In genomic region chr9:97557606-97558095, GRCh38 we compare ENCODE assay signal across 10 cellular contexts. TPM values are rescaled to one million over a fixed set of nuclear protein-coding genes. Genes with fewer than 3 reads are reported as not detected.
DNase-seq lines count a peak whose midpoint lies in the region; ATAC-seq and TF ChIP-seq lines count a peak whose summit lies in the region.
"Had no signal": no experiment of that assay in that cellular context is flagged by ENCODE, and none has a peak within 500 bp of the region (broad histone marks: within the 10 kb centered on the region; RNA-seq: fewer than 3 reads in every experiment).

No MANE protein-coding gene starts in this region.

- intact Hi-C loops in dorsolateral prefrontal cortex (cut with DNase I): loop anchor here (5.0 kb wide), 2 partner anchors 40 kb away; no protein-coding TSS in a partner anchor

- no peak overlapping the region for H3K4me3 Mint-ChIP-seq in endodermal cell
- H3K4me3 Mint-ChIP-seq: dendritic cell treated with granulocyte-macrophage colony-stimulating factor and Interleukin-4, amounts not matched to agents 40 ng/mL and 50 ng/mL, for 4 days had no signal

- H3K36me3 ChIP-seq in endodermal cell (ENCODE audit: control insufficient read depth, insufficient read depth, low read length): peaks cover 7% of the 10 kb centered on the region

- TF ChIP-seq CTCF in dorsolateral prefrontal cortex (IDR thresholded peaks at IDR 0.05 in 54 of 56, conservative IDR thresholded peaks at IDR 0.05 in 2 of 56; ENCODE audit: low read depth in 1 of 56, partially characterized antibody in 56 of 56) (peak in 2 of 56 donors; percentile 9 to 12), endodermal cell (conservative IDR thresholded peaks at IDR 0.05) (no peak)

- H3K9ac ChIP-seq in endodermal cell (ENCODE audit: extremely low read depth, low read length, poor library complexity, severe bottlenecking): no peak overlapping the region

- DNase-seq in Ammon's horn (ENCODE audit: low spot score) (peak; percentile 84), NCI-H524 (lab: John Stamatoyannopoulos, UW) (peak; percentile 71 to 92), dorsolateral prefrontal cortex (peak; percentile 41 to 90 (median 77)), nucleus accumbens (lab: John Stamatoyannopoulos, UW) (peak in 32 of 56 donors; percentile 15 to 69 (median 39)), endodermal cell (no peak), HT-29 (ENCODE audit: low spot score) (no peak), activated gamma-delta T cell (lab: John Stamatoyannopoulos, UW) (no peak)
- DNase-seq: NCI-H2107 had no signal

- peak overlapping the region; percentile 23 to 98 (median 90) for H3K27ac ChIP-seq in dorsolateral prefrontal cortex
- H3K27ac ChIP-seq in endodermal cell (ENCODE audit: low read depth, low read length): no peak overlapping the region

- H3K36me3 Mint-ChIP-seq in endodermal cell (ENCODE audit: low read depth): no peaks in the 10 kb centered on the region

- H3K27me3 Mint-ChIP-seq in endodermal cell (ENCODE audit: insufficient read depth): peaks cover 2% of the 10 kb centered on the region

- H3K4me1 ChIP-seq in endodermal cell (ENCODE audit: control insufficient read depth, insufficient read depth, low read length): no peaks in the 10 kb centered on the region

- H3K9me3 Mint-ChIP-seq in endodermal cell: no peaks in the 10 kb centered on the region
- H3K9me3 Mint-ChIP-seq: dendritic cell treated with granulocyte-macrophage colony-stimulating factor and Interleukin-4, amounts not matched to agents 40 ng/mL and 50 ng/mL, for 4 days had no signal

- ATAC-seq in HG03442 (IDR thresholded peaks at IDR 0.05; ENCODE audit: unreplicated experiment): no peak

- H3K27ac Mint-ChIP-seq in endodermal cell: no peak overlapping the region
- H3K27ac Mint-ChIP-seq: dendritic cell treated with granulocyte-macrophage colony-stimulating factor and Interleukin-4, amounts not matched to agents 40 ng/mL and 50 ng/mL, for 4 days had no signal

- H3K4me1 Mint-ChIP-seq in endodermal cell: no peaks in the 10 kb centered on the region

- WGBS in endodermal cell (ENCODE audit: insufficient coverage in 1 of 2, insufficient read length in 1 of 2), 2 experiments: 90 to 92% methylated on average over 7 of the region's 7 CpGs

- H3K27me3 ChIP-seq in dorsolateral prefrontal cortex (no peaks in the 10 kb centered on the region), endodermal cell (ENCODE audit: control insufficient read depth, insufficient read depth, low read length, poor library complexity, severe bottlenecking) (no peaks in the 10 kb centered on the region)

- H3K9me3 ChIP-seq in endodermal cell (ENCODE audit: control insufficient read depth, low read length): no peaks in the 10 kb centered on the region

- H3K4me3 ChIP-seq in dorsolateral prefrontal cortex (peak overlapping the region in 8 of 59 donors; percentile 5 to 37 (median 14)), endodermal cell (ENCODE audit: low read length) (no peak overlapping the region)

RNA-seq across cellular contexts. Expression of gene TMOD1, which starts 56.2 kb away (rescaled TPM):
- 10 to 100 TPM; 17.3 to 70.1 (median 37.3) TPM for total RNA-seq in dorsolateral prefrontal cortex
- 1 to 10 TPM; 3.6 to 7.1 TPM for total RNA-seq in endodermal cell
- 1.9 TPM for polyA plus RNA-seq in endodermal cell (2013, experiment 1 of 2)
- polyA plus RNA-seq in endodermal cell (2013, experiment 2 of 2): 2.6 TPM
- not detected in 2 replicates for total RNA-seq in HT-29 (2014; rRNA removed; shearing (Covaris generic))

Comparison
In these comparisons a context has a peak if more than half of its experiments do, and no peak if none do; other contexts are left out.
1. DNase-seq: peak in Ammon's horn (single experiment), NCI-H524 (2 of 2), dorsolateral prefrontal cortex (10 of 10) and nucleus accumbens (32 of 56); none in endodermal cell (single experiment), HT-29 (single experiment) and activated gamma-delta T cell (single experiment).